In genomic region chr20:50893620-50894019, GRCh38 we compare ENCODE assay signal across 14 cellular contexts.
"Had no signal": no experiment of that assay in that cellular context is flagged by ENCODE, and none has a peak within 500 bp of the region (broad histone marks: within the 10 kb centered on the region; RNA-seq: fewer than 3 reads in every experiment).

No MANE protein-coding gene starts in this region.

- ATAC-seq: natural killer cell treated with Interleukin-12 subunit alpha and Interleukin-12 subunit beta and Interleukin-15 and Interleukin-18, amount 100 ng/mL, for 72 hours; T-helper 17 cell had no signal

- H3K27me3 Mint-ChIP-seq: activated naive CD8-positive, alpha-beta T cell treated with anti-CD3 and anti-CD28 coated beads, Interleukin-2, amount 10 ng/mL, durations not matched to agents 7 days and 5 days; natural killer cell treated with Interleukin-12 subunit alpha and Interleukin-12 subunit beta and Interleukin-15 and Interleukin-18, amount 100 ng/mL, for 72 hours; T-helper 17 cell had no signal

- H3K27ac Mint-ChIP-seq: activated naive CD8-positive, alpha-beta T cell treated with anti-CD3 and anti-CD28 coated beads, Interleukin-2, amount 10 ng/mL, durations not matched to agents 7 days and 5 days; T-helper 17 cell had no signal

- H3K27me3 ChIP-seq: transverse colon had no signal

- DNase-seq: activated CD4-positive, alpha-beta T cell treated with anti-CD3 and anti-CD28 coated beads for 48 hours; activated gamma-delta T cell treated with Interleukin-2 at 50 U/mL for 16 hours; activated naive CD8-positive, alpha-beta T cell treated with anti-CD3 and anti-CD28 coated beads, Interleukin-2, amount 10 ng/mL, durations not matched to agents 7 days and 5 days; activated T-cell treated with anti-CD3 and anti-CD28 coated beads, Interleukin-2, amount 50 U/mL, for 48 hours; anterior cingulate cortex; cerebellar nuclear complex; effector CD8-positive, alpha-beta T cell; foreskin melanocyte; stimulated activated CD4-positive, alpha-beta T cell treated with anti-CD3 and anti-CD28 coated beads, Interleukin-12 subunit alpha, Interleukin-12 subunit beta, amount 100 ng/mL, for 4 hours; stimulated activated CD4-positive, alpha-beta T cell treated with anti-CD3 and anti-CD28 coated beads, Interleukin-2, amount 100 ng/mL, for 24 hours; stimulated activated naive CD4-positive, alpha-beta T cell; T-helper 17 cell; transverse colon had no signal

- H3K27ac ChIP-seq: transverse colon had no signal

- H3K4me3 Mint-ChIP-seq: activated naive CD8-positive, alpha-beta T cell treated with anti-CD3 and anti-CD28 coated beads, Interleukin-2, amount 10 ng/mL, durations not matched to agents 7 days and 5 days; natural killer cell treated with Interleukin-12 subunit alpha and Interleukin-12 subunit beta and Interleukin-15 and Interleukin-18, amount 100 ng/mL, for 72 hours; T-helper 17 cell had no signal

- H3K9me3 Mint-ChIP-seq: activated naive CD8-positive, alpha-beta T cell treated with anti-CD3 and anti-CD28 coated beads, Interleukin-2, amount 10 ng/mL, durations not matched to agents 7 days and 5 days; natural killer cell treated with Interleukin-12 subunit alpha and Interleukin-12 subunit beta and Interleukin-15 and Interleukin-18, amount 100 ng/mL, for 72 hours had no signal

- H3K4me3 ChIP-seq: transverse colon had no signal

- H3K9me3 ChIP-seq: transverse colon had no signal
